22 cellular contexts compared by ENCODE assay signal in genomic region chr12:119715268-119715620, GRCh38. TPM values are rescaled to one million over a fixed set of nuclear protein-coding genes. Genes with fewer than 3 reads are reported as not detected.
DNase-seq lines count a peak whose midpoint lies in the region; ATAC-seq and TF ChIP-seq lines count a peak whose summit lies in the region.
"Had no signal": no experiment of that assay in that cellular context is flagged by ENCODE, and none has a peak within 500 bp of the region (broad histone marks: within the 10 kb centered on the region; RNA-seq: fewer than 3 reads in every experiment).

No MANE protein-coding gene starts in this region.

- H3K9ac ChIP-seq in mesenchymal stem cell (ENCODE audit: low read length): no peak overlapping the region

- peaks cover 46% of the 10 kb centered on the region for H3K36me3 Mint-ChIP-seq in Calu3 (ENCODE audit: insufficient read depth, unreplicated experiment)
- H3K36me3 Mint-ChIP-seq: CD8-positive, alpha-beta T cell had no signal

- no peak overlapping the region for H2BK120ac ChIP-seq in mesenchymal stem cell (ENCODE audit: low read depth, low read length)

- H3K79me1 ChIP-seq in mesenchymal stem cell (replicated peaks; ENCODE audit: low read length, poor library complexity, severe bottlenecking): peaks cover 3% of the 10 kb centered on the region

- H3K27ac Mint-ChIP-seq in Calu3 (ENCODE audit: unreplicated experiment): peak overlapping the region; percentile 45
- H3K27ac Mint-ChIP-seq: brain; CD8-positive, alpha-beta T cell; nephron progenitor cell; T-cell had no signal

- H2AK5ac ChIP-seq in mesenchymal stem cell (ENCODE audit: low read length, severe bottlenecking): no peak overlapping the region

- no peak for TF ChIP-seq EP300 in ovary (IDR thresholded peaks at IDR 0.05)

- no peaks in the 10 kb centered on the region for H3K79me2 ChIP-seq in osteoblast (ENCODE audit: insufficient read depth, low read length)

- H3K4me1 ChIP-seq in mesenchymal stem cell (ENCODE audit: control insufficient read depth, insufficient read depth, low read depth, low read length): no peaks in the 10 kb centered on the region
- peaks cover 7% of the 10 kb centered on the region for H3K4me1 ChIP-seq in osteoblast (ENCODE audit: insufficient read depth, low read length)
- H3K4me1 ChIP-seq in ovary (ENCODE audit: insufficient read depth): no peaks in the 10 kb centered on the region

- H3K4ac ChIP-seq in mesenchymal stem cell (ENCODE audit: low read depth in 1 of 2, low read length in 2 of 2): no peak overlapping the region

- no peak overlapping the region for H3K4me3 ChIP-seq in epithelial cell of esophagus (ENCODE audit: low read length)
- H3K4me3 ChIP-seq in mesenchymal stem cell (ENCODE audit: insufficient read depth in 1 of 2, low read depth in 1 of 2, low read length in 2 of 2): no peak overlapping the region
- no peak overlapping the region for H3K4me3 ChIP-seq in osteoblast (ENCODE audit: insufficient read depth, low read length)
- H3K4me3 ChIP-seq in ovary: no peak overlapping the region
- H3K4me3 ChIP-seq: dorsolateral prefrontal cortex, esophagus muscularis mucosa, heart right ventricle had no signal

- H3K4me1 Mint-ChIP-seq in Calu3 (ENCODE audit: low read depth, unreplicated experiment): peaks cover 35% of the 10 kb centered on the region
- H3K4me1 Mint-ChIP-seq: brain, T-cell had no signal

- peaks cover 17 to 79% of the 10 kb centered on the region in 2 experiments for H3K36me3 ChIP-seq in mesenchymal stem cell (ENCODE audit: control insufficient read depth in 1 of 2, insufficient read depth in 2 of 2, low read depth in 1 of 2, low read length in 2 of 2)
- peaks cover 30% of the 10 kb centered on the region for H3K36me3 ChIP-seq in osteoblast (ENCODE audit: insufficient read depth, low read length)
- no peaks in the 10 kb centered on the region for H3K36me3 ChIP-seq in ovary

- H3K14ac ChIP-seq in mesenchymal stem cell (ENCODE audit: low read length in 2 of 2): no peak overlapping the region

- H3K9me3 ChIP-seq in mesenchymal stem cell (ENCODE audit: control insufficient read depth, low read length) (peaks cover 7% of the 10 kb centered on the region), osteoblast (ENCODE audit: low read depth, low read length) (no peaks in the 10 kb centered on the region), ovary (no peaks in the 10 kb centered on the region)
- H3K9me3 ChIP-seq: esophagus muscularis mucosa had no signal

- no peaks in the 10 kb centered on the region for H3K9me3 Mint-ChIP-seq in Calu3 (ENCODE audit: low read depth, unreplicated experiment)
- H3K9me3 Mint-ChIP-seq: brain; CD8-positive, alpha-beta T cell; nephron progenitor cell had no signal

- no peak overlapping the region for H3K18ac ChIP-seq in mesenchymal stem cell (ENCODE audit: low read depth in 1 of 2, low read length in 2 of 2)

- intact Hi-C loops in Calu3 (cut with micrococcal nuclease; ENCODE audit: unreplicated experiment) (no loop called here), ovary (cut with DNase I) (no loop called here)

- no peak for TF ChIP-seq CTCF in Calu3 (IDR thresholded peaks at IDR 0.05; ENCODE audit: unreplicated experiment)
- TF ChIP-seq CTCF in RWPE1 (conservative IDR thresholded peaks at IDR 0.05; ENCODE audit: low read depth): no peak
- TF ChIP-seq CTCF in epithelial cell of esophagus (IDR thresholded peaks at IDR 0.05; ENCODE audit: insufficient read depth, low read depth, low read length, missing control alignments): no peak
- no peak for TF ChIP-seq CTCF in osteoblast (IDR thresholded peaks at IDR 0.05; ENCODE audit: extremely low read depth, low read depth, low read length)
- TF ChIP-seq CTCF in ovary (IDR thresholded peaks at IDR 0.05): no peak

- no peak overlapping the region for H3K4me3 Mint-ChIP-seq in Calu3 (ENCODE audit: low read depth, unreplicated experiment)
- H3K4me3 Mint-ChIP-seq: brain; CD8-positive, alpha-beta T cell; nephron progenitor cell; T-cell had no signal

- H2AFZ ChIP-seq in mesenchymal stem cell (ENCODE audit: low read depth, low read length): no peak overlapping the region
- no peak overlapping the region for H2AFZ ChIP-seq in osteoblast (ENCODE audit: low read length)

- H3K27me3 ChIP-seq in mesenchymal stem cell (ENCODE audit: control insufficient read depth in 1 of 2, insufficient read depth in 1 of 2, low read length in 2 of 2) (no peaks in the 10 kb centered on the region), osteoblast (ENCODE audit: insufficient read depth, low read length) (no peaks in the 10 kb centered on the region), ovary (no peaks in the 10 kb centered on the region)
- H3K27me3 ChIP-seq: dorsolateral prefrontal cortex, esophagus muscularis mucosa, heart right ventricle had no signal

- no peak for ATAC-seq in GM18498 (IDR thresholded peaks at IDR 0.05; ENCODE audit: unreplicated experiment)
- ATAC-seq: CD8-positive, alpha-beta T cell; heart right ventricle; T-cell had no signal

- H3K23ac ChIP-seq in mesenchymal stem cell (ENCODE audit: low read length in 2 of 2): no peak overlapping the region

- 46% methylated on average over 3 of the region's 3 CpGs for WGBS in mesenchymal stem cell
- 92 to 98% (median 98%) methylated on average over 3 of the region's 3 CpGs for WGBS in ovary, 3 donors

- H3K27me3 Mint-ChIP-seq in Calu3 (ENCODE audit: unreplicated experiment): no peaks in the 10 kb centered on the region
- H3K27me3 Mint-ChIP-seq: brain, T-cell had no signal

- H3K4me2 ChIP-seq in mesenchymal stem cell (ENCODE audit: low read length, poor library complexity, severe bottlenecking) (no peak overlapping the region), osteoblast (ENCODE audit: insufficient read depth, low read length) (no peak overlapping the region)

- H2BK5ac ChIP-seq in mesenchymal stem cell (ENCODE audit: low read depth, low read length, poor library complexity, severe bottlenecking): no peak overlapping the region

- no peak overlapping the region for H2BK12ac ChIP-seq in mesenchymal stem cell (ENCODE audit: low read length in 2 of 2)

- CTCF ChIA-PET in Calu3 (lab: Charles Lee): no interaction called here
- CTCF ChIA-PET in RWPE1 (lab: Yijun Ruan, JAX): no interaction called here

- no peak overlapping the region for H3K27ac ChIP-seq in RWPE1
- no peak overlapping the region for H3K27ac ChIP-seq in mesenchymal stem cell (ENCODE audit: low read length, poor library complexity, severe bottlenecking)
- no peak overlapping the region for H3K27ac ChIP-seq in osteoblast (ENCODE audit: low read depth, low read length)
- no peak overlapping the region for H3K27ac ChIP-seq in ovary

- POLR2A ChIA-PET in RWPE1 (lab: Yijun Ruan, JAX; ENCODE audit: low non-redundant PET): no interaction called here

- H4K91ac ChIP-seq in mesenchymal stem cell (ENCODE audit: low read length): no peak overlapping the region

- H4K20me1 ChIP-seq in osteoblast (ENCODE audit: insufficient read depth, low read length): no peaks in the 10 kb centered on the region

- TF ChIP-seq POLR2A in ovary (IDR thresholded peaks at IDR 0.05): no peak

- no peak overlapping the region for H2BK15ac ChIP-seq in mesenchymal stem cell (ENCODE audit: low read depth, poor library complexity, severe bottlenecking)

- BruUV-seq in Calu3 (replicated peaks; lab: Mats Ljungman, UMichigan): no TSS peak

- no peak for DNase-seq in Calu3
- DNase-seq in RWPE1 (ENCODE audit: low spot score): peak; percentile 16
- DNase-seq in epithelial cell of esophagus (ENCODE audit: low read depth): peak; percentile 69
- peak; percentile 61 for DNase-seq in mesenchymal stem cell
- DNase-seq in osteoblast (ENCODE audit: insufficient read length, low spot score, missing footprints): no peak
- no peak for DNase-seq in cortex of kidney (lab: John Stamatoyannopoulos, UW)
- no peak for DNase-seq in ovary
- DNase-seq: activated CD4-positive, alpha-beta T cell treated with anti-CD3 and anti-CD28 coated beads, Interleukin-2, amount 50 U/mL, for 4 hours; activated naive CD4-positive, alpha-beta T cell treated with Interleukin-2 at 50 U/mL for 16 hours; CD8-positive, alpha-beta T cell; DMS79; dorsolateral prefrontal cortex; heart right ventricle; NCI-H1694 treated with DMSO at 0.1 percent for 48 hours; NCI-H226; nephron progenitor cell; NK-92 treated with Interleukin-12 subunit alpha and Interleukin-12 subunit beta, amount 100 ng/mL, for 24 hours; stimulated activated naive CD8-positive, alpha-beta T cell treated with anti-CD3 and anti-CD28 coated beads, Interleukin-15, Interleukin-2, amounts not matched to agents 100 U/mL and 50 U/mL, for 24 hours; T-cell had no signal

- H4K8ac ChIP-seq in mesenchymal stem cell (ENCODE audit: low read length): no peak overlapping the region

RNA-seq across cellular contexts. Expression of gene PRKAB1, which starts 47.3 kb away (rescaled TPM):
- total RNA-seq in Calu3 (2022) (73.5 and 82.7 TPM in 2 replicates), osteoblast (16.6 and 25.3 TPM in 2 replicates), ovary (10 to 100 TPM; 12.5 to 37.1 (median 24.8) TPM)
- polyA plus RNA-seq in mesenchymal stem cell (2013, experiment 1 of 2): 23.6 TPM
- polyA plus RNA-seq in mesenchymal stem cell (2013, experiment 2 of 2): 28.1 TPM
- polyA plus RNA-seq in ovary: 10 to 100 TPM; 19.8 to 36.5 TPM

Comparison
In these comparisons a context has a peak if more than half of its experiments do, and no peak if none do; other contexts are left out.
1. DNase-seq: peak in RWPE1 (single experiment), epithelial cell of esophagus (single experiment) and mesenchymal stem cell (single experiment); none in Calu3 (single experiment), osteoblast (single experiment), cortex of kidney (single experiment) and ovary (0 of 5).